Comparison of ENCODE assay signal across 27 cellular contexts in genomic region chr1:230994860-230995259, GRCh38.
"Had no signal": no experiment of that assay in that cellular context is flagged by ENCODE, and none has a peak within 500 bp of the region (broad histone marks: within the 10 kb centered on the region; RNA-seq: fewer than 3 reads in every experiment).

No MANE protein-coding gene starts in this region.

- H3K27me3 ChIP-seq: neural progenitor cell, neutrophil, right atrium auricular region, right lobe of liver, stomach, testis, thyroid gland, transverse colon, upper lobe of left lung, vagina had no signal

- H3K4me1 Mint-ChIP-seq: natural killer cell; nephron progenitor cell; neural progenitor cell; stimulated activated naive B cell treated with anti-CD40 and anti-IgM and Interleukin-4, amounts not matched to agents 10 μg/mL and 1 μg/mL and 100 μg/mL, for 72 hours had no signal

- H3K9me3 ChIP-seq: left ventricle myocardium inferior, neutrophil, psoas muscle, right atrium auricular region, right lobe of liver, stomach, testis, thyroid gland, transverse colon, upper lobe of left lung, vagina had no signal

- ATAC-seq: natural killer cell; psoas muscle; right lobe of liver; stimulated activated naive B cell treated with anti-CD40 and anti-IgM and Interleukin-4, amounts not matched to agents 10 μg/mL and 1 μg/mL and 100 μg/mL, for 72 hours; stimulated activated naive CD8-positive, alpha-beta T cell treated with anti-CD3 and anti-CD28 coated beads, Interleukin-15, Interleukin-2, amounts not matched to agents 100 U/mL and 50 U/mL, for 24 hours had no signal

- DNase-seq: kidney; left ventricle myocardium inferior; mesendoderm; naive B cell; natural killer cell; nephron progenitor cell; occipital lobe; psoas muscle; right lobe of liver; stimulated activated CD4-positive, alpha-beta T cell treated with anti-CD3 and anti-CD28 coated beads, Interleukin-12 subunit alpha, Interleukin-12 subunit beta, amount 100 ng/mL, for 4 hours; stimulated activated CD4-positive, alpha-beta T cell treated with anti-CD3 and anti-CD28 coated beads, Interleukin-15, amount 100 ng/mL, for 24 hours; stimulated activated CD4-positive, alpha-beta T cell treated with anti-CD3 and anti-CD28 coated beads, Interleukin-2, amount 100 ng/mL, for 24 hours; stimulated activated CD4-positive, alpha-beta T cell treated with anti-CD3 and anti-CD28 coated beads, Interleukin-4, amount 100 ng/mL, for 1 hour; stimulated activated naive B cell treated with anti-CD40 and anti-IgM and Interleukin-4, amounts not matched to agents 10 μg/mL and 1 μg/mL and 100 μg/mL, for 72 hours; stimulated activated naive CD8-positive, alpha-beta T cell treated with anti-CD3 and anti-CD28 coated beads, Interleukin-15, Interleukin-2, amounts not matched to agents 100 U/mL and 50 U/mL, for 24 hours; stomach; testis; thyroid gland; transverse colon; upper lobe of left lung had no signal

- H3K4me3 ChIP-seq: left ventricle myocardium inferior, lung, neural progenitor cell, psoas muscle, right atrium auricular region, right lobe of liver, skin epidermis, stomach, testis, thyroid gland, transverse colon, upper lobe of left lung, vagina had no signal

- H3K4me3 Mint-ChIP-seq: mesothelial cell of epicardium; naive B cell; natural killer cell; nephron progenitor cell; neural progenitor cell; stimulated activated naive B cell treated with anti-CD40 and anti-IgM and Interleukin-4, amounts not matched to agents 10 μg/mL and 1 μg/mL and 100 μg/mL, for 72 hours had no signal

- H3K27me3 Mint-ChIP-seq: naive B cell; stimulated activated naive B cell treated with anti-CD40 and anti-IgM and Interleukin-4, amounts not matched to agents 10 μg/mL and 1 μg/mL and 100 μg/mL, for 72 hours had no signal

- H3K27ac Mint-ChIP-seq: mesothelial cell of epicardium; natural killer cell; nephron progenitor cell; neural progenitor cell; stimulated activated naive B cell treated with anti-CD40 and anti-IgM and Interleukin-4, amounts not matched to agents 10 μg/mL and 1 μg/mL and 100 μg/mL, for 72 hours had no signal

- H3K36me3 ChIP-seq: neural progenitor cell had no signal
